Comparison of ENCODE assay signal across 8 cellular contexts in the genomic region with DNA sequence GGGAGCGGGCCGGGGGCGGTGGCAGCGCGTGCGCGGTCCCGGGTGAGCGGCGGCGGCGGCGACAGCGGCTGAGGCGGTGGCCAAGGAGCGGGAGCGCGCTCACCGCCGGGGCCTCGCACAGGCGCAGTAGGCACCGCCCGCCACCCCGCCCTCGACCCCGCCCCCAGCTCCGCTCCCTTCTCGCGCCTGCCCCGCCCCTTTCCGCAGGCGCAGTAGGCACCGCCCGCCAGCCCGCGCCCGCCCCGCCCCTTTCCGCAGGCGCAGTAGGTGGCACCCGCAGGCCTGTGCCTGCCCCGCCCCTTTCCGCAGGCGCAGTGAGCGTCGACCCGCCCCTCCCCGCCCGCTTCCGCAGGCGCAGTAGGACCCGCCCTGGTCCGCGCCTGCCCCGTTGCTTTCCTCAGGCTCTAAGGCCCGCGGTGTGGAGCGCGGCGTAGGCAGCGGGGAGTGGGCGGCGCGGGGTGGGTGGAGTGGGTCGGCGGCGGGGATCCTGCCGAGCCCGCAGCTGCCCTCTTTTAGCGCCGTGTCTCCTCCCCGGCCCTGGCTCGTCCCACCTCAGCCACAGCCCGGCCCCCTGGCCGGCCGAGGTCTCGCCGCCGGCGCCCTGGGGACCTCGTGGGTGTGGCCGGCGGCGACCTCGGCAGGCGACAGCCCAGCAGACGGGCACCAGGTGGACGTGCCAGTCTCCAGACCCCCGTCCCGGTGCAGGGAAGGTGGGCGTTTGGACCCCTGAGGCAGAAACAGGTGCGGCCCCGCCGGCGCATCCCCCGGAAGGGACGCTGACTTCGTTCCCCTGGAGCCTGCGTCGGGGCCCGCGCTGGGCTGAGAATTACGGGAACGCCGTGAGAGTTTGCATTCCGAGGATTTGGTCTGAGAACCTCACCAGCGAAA. TPM values are rescaled to one million over a fixed set of nuclear protein-coding genes. Genes with fewer than 3 reads are reported as not detected.
DNase-seq lines count a peak whose midpoint lies in the region; ATAC-seq, FAIRE-seq and TF ChIP-seq lines count a peak whose summit lies in the region.

TSS of gene CAMSAP1 (minus strand) at position 101 of the 888 bp plus-strand sequence. CDS start 387 bp downstream, outside the sequence.

- peaks cover 15% of the 10 kb centered on the region for H3K9me3 ChIP-seq in MG63

- H3K4me3 ChIP-seq in MG63 (peak within 1 kb of the TSS; percentile 70), fibroblast of the aortic adventitia (ENCODE audit: low read depth, low read length) (peak within 1 kb of the TSS; percentile 80)

- TF ChIP-seq POLR2A in H54 (IDR thresholded peaks at IDR 0.05; ENCODE audit: low read depth, low read length) (peak; percentile 77), Raji (IDR thresholded peaks at IDR 0.05; ENCODE audit: insufficient read depth, low read depth, low read length) (peak; percentile 69)

- peaks cover 45% of the 10 kb centered on the region for H3K4me1 Mint-ChIP-seq in nephron

- H3K27me3 ChIP-seq in MG63, result no peaks in the 10 kb centered on the region

- H3K36me3 Mint-ChIP-seq in nephron (ENCODE audit: low read depth), result peaks cover 72% of the 10 kb centered on the region

- ATAC-seq in stimulated activated naive CD8-positive, alpha-beta T cell treated with anti-CD3 and anti-CD28 coated beads, Interleukin-15, Interleukin-2, amounts not matched to agents 100 U/mL and 50 U/mL, for 24 hours, result peak; percentile 82

- peaks cover 33% of the 10 kb centered on the region for H3K9me3 Mint-ChIP-seq in nephron

- no peak for TF ChIP-seq CTCF in fibroblast of the aortic adventitia (IDR thresholded peaks at IDR 0.05; ENCODE audit: insufficient read depth, low read length)
- TF ChIP-seq CTCF in nephron (IDR thresholded peaks at IDR 0.05; ENCODE audit: unreplicated experiment in 3 of 3), result no peak

- H3K36me3 ChIP-seq in MG63, result peaks cover 43% of the 10 kb centered on the region

- no peak for FAIRE-seq in H54 (lab: Jason Lieb, UNC)

- H3K4me3 Mint-ChIP-seq in nephron, result peak within 1 kb of the TSS; percentile 87 to 98 (median 96)

- peak; percentile 84 for DNase-seq in ELF-1 (ENCODE audit: low read depth, low spot score)
- DNase-seq in H54 (ENCODE audit: insufficient read length, low spot score), result peak; percentile 97
- DNase-seq in MG63, result peak; percentile 88
- peak; percentile 93 for DNase-seq in activated effector memory CD4-positive, alpha-beta T cell treated with Interleukin-2 at 50 U/mL for 16 hours
- DNase-seq in fibroblast of the aortic adventitia (ENCODE audit: low read depth), result peak; percentile 88
- peak; percentile 98 for DNase-seq in stimulated activated naive CD8-positive, alpha-beta T cell treated with anti-CD3 and anti-CD28 coated beads, Interleukin-15, Interleukin-2, amounts not matched to agents 100 U/mL and 50 U/mL, for 24 hours

- H3K27ac Mint-ChIP-seq in nephron, result peak within 1 kb of the TSS; percentile 90 to 95 (median 92)

- H3K27me3 Mint-ChIP-seq in nephron (ENCODE audit: low read depth), result no peaks in the 10 kb centered on the region

RNA-seq across cellular contexts. Expression of gene CAMSAP1, which starts in this region (rescaled TPM):
- total RNA-seq in MG63 (2014; rRNA removed; shearing (Covaris generic); ENCODE audit: low replicate concordance), result 11.1 and 14.5 TPM in 2 replicates
- 15.7 and 26.4 TPM in 2 replicates for total RNA-seq in fibroblast of the aortic adventitia (ENCODE audit: low replicate concordance)

Comparison
In these comparisons a context has a peak if more than half of its experiments do, and no peak if none do; other contexts are left out.
1. Peak in every context shown above with its lines: DNase-seq, ATAC-seq and H3K4me3 ChIP-seq.